30 cellular contexts compared by ENCODE assay signal in genomic region chr13:30830638-30830965, GRCh38.
DNase-seq lines count a peak whose midpoint lies in the region; ATAC-seq, FAIRE-seq and TF ChIP-seq lines count a peak whose summit lies in the region.
"Had no signal": no experiment of that assay in that cellular context is flagged by ENCODE, and none has a peak within 500 bp of the region (broad histone marks: within the 10 kb centered on the region; RNA-seq: fewer than 3 reads in every experiment).

No MANE protein-coding gene starts in this region.

- no peaks in the 10 kb centered on the region for H4K20me1 ChIP-seq in IMR-90 (ENCODE audit: insufficient read depth, low read length)

- H3K56ac ChIP-seq in IMR-90 (ENCODE audit: extremely low read depth, insufficient read depth, low read length), result no peak overlapping the region

- H3K4me2 ChIP-seq in IMR-90 (ENCODE audit: low read depth, low read length), result no peak overlapping the region

- H3K9me3 ChIP-seq in IMR-90 (ENCODE audit: control insufficient read depth, insufficient read depth, low read length), result no peaks in the 10 kb centered on the region
- no peaks in the 10 kb centered on the region for H3K9me3 ChIP-seq in SJCRH30 (replicated peaks)
- H3K9me3 ChIP-seq in mucosa of descending colon, result no peaks in the 10 kb centered on the region
- no peaks in the 10 kb centered on the region for H3K9me3 ChIP-seq in kidney (ENCODE audit: control insufficient read depth in 1 of 2, low read length in 2 of 2)
- H3K9me3 ChIP-seq: ascending aorta, Caco-2, gastroesophageal sphincter, HAP-1 had no signal

- H2AK9ac ChIP-seq in IMR-90 (replicated peaks; ENCODE audit: low read depth, low read length, poor library complexity), result no peak overlapping the region

- 0 out of 2 replicates have a peak overlapping the region, but pooled peaks have one; percentile 5 for H4K91ac ChIP-seq in IMR-90 (ENCODE audit: insufficient read depth, low read depth, low read length)

- H2AFZ ChIP-seq in IMR-90 (replicated peaks; ENCODE audit: low read length, poor library complexity), result no peak overlapping the region

- H3K4me1 Mint-ChIP-seq in Calu3 (ENCODE audit: low read depth, unreplicated experiment), result peaks cover 58% of the 10 kb centered on the region

- H4K8ac ChIP-seq in IMR-90 (ENCODE audit: low read depth in 2 of 2, low read length in 2 of 2), result no peak overlapping the region

- WGBS in IMR-90 (ENCODE audit: extremely low coverage in 2 of 2, insufficient read length in 1 of 2), 2 experiments, result no CpG with 5 or more reads among the region's 1 CpG

- H3K4me3 ChIP-seq in IMR-90 (ENCODE audit: insufficient read depth, low read depth, low read length) (no peak overlapping the region), SJCRH30 (no peak overlapping the region), mucosa of descending colon (no peak overlapping the region), kidney (ENCODE audit: low read length in 2 of 2) (no peak overlapping the region)
- H3K4me3 ChIP-seq: ascending aorta, gastroesophageal sphincter, HAP-1, tibial nerve had no signal

- no peak overlapping the region for H2BK120ac ChIP-seq in IMR-90 (ENCODE audit: low read depth, low read length)

- POLR2A ChIA-PET in IMR-90 (lab: Charles Lee; ENCODE audit: unreplicated experiment), result no interaction called here

- TF ChIP-seq CTCF in Calu3 (IDR thresholded peaks at IDR 0.05; ENCODE audit: unreplicated experiment), result no peak
- TF ChIP-seq CTCF in IMR-90 (conservative IDR thresholded peaks at IDR 0.05; ENCODE audit: low read depth, low read length), result no peak
- no peak for TF ChIP-seq CTCF in mucosa of descending colon (IDR thresholded peaks at IDR 0.05)
- TF ChIP-seq CTCF in kidney (IDR thresholded peaks at IDR 0.05; ENCODE audit: borderline replicate concordance, extremely low read depth, insufficient read depth), result no peak

- no peaks in the 10 kb centered on the region for H3K79me1 ChIP-seq in IMR-90 (ENCODE audit: low read depth in 1 of 2, low read length in 2 of 2)

- no peak for TF ChIP-seq POLR2A in IMR-90 (IDR thresholded peaks at IDR 0.05; ENCODE audit: low read depth, low read length)

- no peaks in the 10 kb centered on the region for H3K27me3 Mint-ChIP-seq in Calu3 (ENCODE audit: unreplicated experiment)

- CTCF ChIA-PET in Calu3 (lab: Charles Lee) (interaction anchor here (0.9 kb wide), 1 partner anchor 24 kb away, joined by 3 read pairs; no protein-coding TSS in a partner anchor), IMR-90 (lab: Yijun Ruan, JAX) (interaction anchor here (0.9 kb wide), 1 partner anchor 35 kb away, joined by 5 read pairs; no protein-coding TSS in a partner anchor)

- H2AK5ac ChIP-seq in IMR-90 (ENCODE audit: low read depth, low read length), result peak overlapping the region; percentile 59

- H3K36me3 Mint-ChIP-seq in Calu3 (ENCODE audit: insufficient read depth, unreplicated experiment), result peaks cover 30% of the 10 kb centered on the region
- H3K36me3 Mint-ChIP-seq: activated naive CD8-positive, alpha-beta T cell treated with anti-CD3 and anti-CD28 coated beads, Interleukin-2, amount 10 ng/mL, durations not matched to agents 7 days and 5 days; natural killer cell had no signal

- no peak overlapping the region for H2BK5ac ChIP-seq in IMR-90 (ENCODE audit: low read depth, low read length, poor library complexity, severe bottlenecking)

- no peak overlapping the region for H3K14ac ChIP-seq in IMR-90 (replicated peaks; ENCODE audit: low read depth, low read length)

- no peak overlapping the region for H3K4me3 Mint-ChIP-seq in Calu3 (ENCODE audit: low read depth, unreplicated experiment)
- H3K4me3 Mint-ChIP-seq: activated naive CD8-positive, alpha-beta T cell treated with anti-CD3 and anti-CD28 coated beads, Interleukin-2, amount 10 ng/mL, durations not matched to agents 7 days and 5 days; IgD-negative memory B cell; natural killer cell; T-helper 2 cell treated with Interferon-gamma antibody and Interleukin-4, amounts not matched to agents 5 μg/mL and 100 μg/mL, for 36 hours had no signal

- BruUV-seq in Calu3 (replicated peaks; lab: Mats Ljungman, UMichigan), result no TSS peak
- no TSS peak for BruUV-seq in IMR-90 (replicated peaks; lab: Mats Ljungman, UMichigan)

- peak overlapping the region; percentile 27; the same call in 1 of the 2 replicates for H2BK20ac ChIP-seq in IMR-90 (ENCODE audit: low read depth, low read length)

- DNase-seq in Calu3 (no peak), IMR-90 (peak; percentile 22), SJCRH30 (no peak), mucosa of descending colon (no peak), NCI-H524 (lab: John Stamatoyannopoulos, UW) (no peak), kidney (no peak)
- DNase-seq: ACHN; activated CD4-positive, alpha-beta T cell treated with anti-CD3 and anti-CD28 coated beads for 4 hours; activated effector memory CD4-positive, alpha-beta T cell treated with anti-CD3 and anti-CD28 coated beads, Interleukin-2, amount 50 U/mL, for 16 hours; activated naive CD8-positive, alpha-beta T cell treated with anti-CD3 and anti-CD28 coated beads, Interleukin-2, amount 10 ng/mL, durations not matched to agents 7 days and 5 days; Caco-2; central memory CD4-positive, alpha-beta T cell; dermis blood vessel endothelial cell; DMS79; natural killer cell; NCI-H1105; NCI-H2029; NCI-H748 treated with DMSO at 0.1 percent for 48 hours had no signal

- H3K4me1 ChIP-seq in IMR-90 (ENCODE audit: control insufficient read depth, insufficient read depth, low read length) (peaks cover 15% of the 10 kb centered on the region), SJCRH30 (peaks cover 77% of the 10 kb centered on the region), mucosa of descending colon (ENCODE audit: low read depth) (peaks cover 19% of the 10 kb centered on the region), kidney (ENCODE audit: control insufficient read depth in 1 of 2, insufficient read depth in 1 of 2, low read depth in 1 of 2, low read length in 2 of 2) (no peaks in the 10 kb centered on the region)
- H3K4me1 ChIP-seq: ascending aorta, gastroesophageal sphincter had no signal

- dilution Hi-C loops in IMR-90 (cut with HindIII; ENCODE audit: low sequenced_read_pairs, unreplicated experiment), result no loop called here

- H3K9ac ChIP-seq in IMR-90 (ENCODE audit: low read depth, low read length), result no peak overlapping the region
- H3K9ac ChIP-seq in kidney (ENCODE audit: low read length in 2 of 2), result no peak overlapping the region

- H3K27me3 ChIP-seq in IMR-90 (ENCODE audit: control insufficient read depth, insufficient read depth, low read length) (no peaks in the 10 kb centered on the region), SJCRH30 (no peaks in the 10 kb centered on the region)
- H3K27me3 ChIP-seq: ascending aorta, gastroesophageal sphincter, tibial nerve had no signal

- H3K23ac ChIP-seq in IMR-90 (ENCODE audit: low read depth, low read length), result no peak overlapping the region

- in situ Hi-C loops in IMR-90 (cut with MboI; ENCODE audit: low sequenced_read_pairs), result no loop called here

- no peak overlapping the region for H3K27ac ChIP-seq in IMR-90 (ENCODE audit: insufficient read depth, low read length)
- H3K27ac ChIP-seq in SJCRH30, result peak overlapping the region; percentile 100
- H3K27ac ChIP-seq in kidney (ENCODE audit: low read depth in 2 of 2, low read length in 2 of 2), result no peak overlapping the region
- H3K27ac ChIP-seq: ascending aorta, gastroesophageal sphincter, tibial nerve, VCaP had no signal

- H3K9me3 Mint-ChIP-seq in Calu3 (ENCODE audit: low read depth, unreplicated experiment), result no peaks in the 10 kb centered on the region
- H3K9me3 Mint-ChIP-seq: activated naive CD8-positive, alpha-beta T cell treated with anti-CD3 and anti-CD28 coated beads, Interleukin-2, amount 10 ng/mL, durations not matched to agents 7 days and 5 days; natural killer cell; T-helper 2 cell treated with Interferon-gamma antibody and Interleukin-4, amounts not matched to agents 5 μg/mL and 100 μg/mL, for 36 hours had no signal

- FAIRE-seq in kidney (lab: Jason Lieb, UNC), result no peak
- FAIRE-seq: endometrium, GM19239 had no signal

- H2BK15ac ChIP-seq in IMR-90 (ENCODE audit: low read depth, low read length), result no peak overlapping the region

- H3K4ac ChIP-seq in IMR-90 (ENCODE audit: low read depth, low read length), result peak overlapping the region; percentile 14; the same call in 1 of the 2 replicates

- peaks cover 12% of the 10 kb centered on the region for H3K9me1 ChIP-seq in IMR-90 (ENCODE audit: insufficient read depth, low read length)

- H3K36me3 ChIP-seq in IMR-90 (ENCODE audit: control insufficient read depth, insufficient read depth, low read length) (no peaks in the 10 kb centered on the region), SJCRH30 (no peaks in the 10 kb centered on the region), mucosa of descending colon (ENCODE audit: low read depth) (no peaks in the 10 kb centered on the region), kidney (ENCODE audit: control insufficient read depth in 1 of 2, insufficient read depth in 2 of 2, low read length in 2 of 2) (no peaks in the 10 kb centered on the region)
- H3K36me3 ChIP-seq: ascending aorta, gastroesophageal sphincter, HAP-1, tibial nerve had no signal

- H4K5ac ChIP-seq in IMR-90 (ENCODE audit: low read depth, low read length), result no peak overlapping the region

- ATAC-seq in IMR-90 (ENCODE audit: low read depth) (no peak), mucosa of descending colon (peak; percentile 5), HG03342 (IDR thresholded peaks at IDR 0.05; ENCODE audit: unreplicated experiment) (no peak), HG03520 (IDR thresholded peaks at IDR 0.05; ENCODE audit: unreplicated experiment) (no peak)
- ATAC-seq: gastroesophageal sphincter, natural killer cell, SK-N-SH treated with all-trans-retinoic acid at 6 μM for 48 hours had no signal

- no peak for TF ChIP-seq RAD21 in IMR-90 (IDR thresholded peaks at IDR 0.05; ENCODE audit: low read length)

- H3K27ac Mint-ChIP-seq in Calu3 (ENCODE audit: unreplicated experiment), result peak overlapping the region; percentile 96
- H3K27ac Mint-ChIP-seq: activated naive CD8-positive, alpha-beta T cell treated with anti-CD3 and anti-CD28 coated beads, Interleukin-2, amount 10 ng/mL, durations not matched to agents 7 days and 5 days; IgD-negative memory B cell; natural killer cell; T-helper 2 cell treated with Interferon-gamma antibody and Interleukin-4, amounts not matched to agents 5 μg/mL and 100 μg/mL, for 36 hours had no signal

- intact Hi-C loops in Calu3 (cut with micrococcal nuclease; ENCODE audit: unreplicated experiment), result no loop called here
- intact Hi-C loops in IMR-90 (cut with micrococcal nuclease), result no loop called here
- intact Hi-C loops in mucosa of descending colon (cut with DNase I, micrococcal nuclease), result no loop called here
- intact Hi-C loops in kidney (cut with DNase I), result no loop called here

- H3K18ac ChIP-seq in IMR-90 (ENCODE audit: low read depth, low read length), result no peak overlapping the region

TF ChIP-seq in IMR-90, 13 proteins besides CTCF, POLR2A, EP300 and RAD21:
- TF ChIP-seq BHLHE40 (IDR thresholded peaks at IDR 0.05; ENCODE audit: low read depth, low read length), result no peak
